Comparison of ENCODE assay signal across 18 cellular contexts in genomic region chr6:11389977-11390376, GRCh38.
DNase-seq lines count a peak whose midpoint lies in the region; ATAC-seq, FAIRE-seq and TF ChIP-seq lines count a peak whose summit lies in the region.
"Had no signal": no experiment of that assay in that cellular context is flagged by ENCODE, and none has a peak within 500 bp of the region (broad histone marks: within the 10 kb centered on the region; RNA-seq: fewer than 3 reads in every experiment).

No MANE protein-coding gene starts in this region.

- peak overlapping the region; percentile 62 for H2AFZ ChIP-seq in mammary epithelial cell (ENCODE audit: low read depth, low read length)
- H2AFZ ChIP-seq in keratinocyte (ENCODE audit: control insufficient read depth, low read length) = peak overlapping the region; percentile 54

- ATAC-seq in thoracic aorta (ENCODE audit: insufficient number of reproducible peaks, low FRiP score, low read depth) (peak; percentile 40), GM19351 (IDR thresholded peaks at IDR 0.05; ENCODE audit: unreplicated experiment) (no peak)

- no peak for TF ChIP-seq CTCF in LNCaP clone FGC (IDR thresholded peaks at IDR 0.05; ENCODE audit: control insufficient read depth, extremely low read depth, insufficient read depth)
- TF ChIP-seq CTCF in mammary epithelial cell (conservative IDR thresholded peaks at IDR 0.05 in 1 of 2, IDR thresholded peaks at IDR 0.05 in 1 of 2; ENCODE audit: extremely low read depth in 1 of 2, insufficient read depth in 1 of 2, low read depth in 1 of 2, low read length in 2 of 2) = no peak
- TF ChIP-seq CTCF in keratinocyte (optimal IDR thresholded peaks at IDR 0.05 in 1 of 3, IDR thresholded peaks at IDR 0.05 in 1 of 3, conservative IDR thresholded peaks at IDR 0.05 in 1 of 3; ENCODE audit: extremely low read depth in 1 of 3, insufficient read depth in 2 of 3, low read length in 3 of 3) = no peak
- TF ChIP-seq CTCF in thoracic aorta (IDR thresholded peaks at IDR 0.05) = no peak

- DNase-seq in LNCaP clone FGC (ENCODE audit: low read depth) (peak; percentile 65), mammary epithelial cell (peak; percentile 38), keratinocyte (ENCODE audit: low read depth, low spot score) (no peak), thoracic aorta (ENCODE audit: low spot score) (no peak)
- no peak for DNase-seq in central memory CD4-positive, alpha-beta T cell
- no peak for DNase-seq in activated T-cell treated with anti-CD3 and anti-CD28 coated beads, Interleukin-2, amount 50 U/mL, for 48 hours
- DNase-seq: activated CD4-positive, alpha-beta T cell treated with anti-CD3 and anti-CD28 coated beads for 48 hours; activated T-cell treated with anti-CD3 and anti-CD28 coated beads, Interleukin-2, amount 50 U/mL, for 1 hour; DMS153; H7; NCI-H1048; NCI-H2171; SHP77; stimulated activated naive CD4-positive, alpha-beta T cell; T1000 had no signal

- H3K4me1 ChIP-seq in mammary epithelial cell (ENCODE audit: insufficient read depth, low read length) (peaks cover 26% of the 10 kb centered on the region), keratinocyte (ENCODE audit: control insufficient read depth, extremely low read depth, insufficient read depth, low read length) (peaks cover 20% of the 10 kb centered on the region), thoracic aorta (ENCODE audit: control insufficient read depth in 1 of 2, low read depth in 2 of 2) (peaks cover 26 to 41% of the 10 kb centered on the region in 2 donors)

- dilution Hi-C loops in mammary epithelial cell (cut with HindIII; ENCODE audit: low sequenced_read_pairs) = no loop called here
- dilution Hi-C loops in keratinocyte (cut with MboI; ENCODE audit: extremely low pct_ligation_motif_present, low sequenced_read_pairs) = no loop called here

- 7% methylated on average over 7 of the region's 7 CpGs for WGBS in mammary epithelial cell (ENCODE audit: low coverage, missing lambda C conversion rate)

- H4K20me1 ChIP-seq in mammary epithelial cell (ENCODE audit: insufficient read depth, low read length) (no peaks in the 10 kb centered on the region), keratinocyte (ENCODE audit: control insufficient read depth, extremely low read depth, insufficient read depth, low read length) (no peaks in the 10 kb centered on the region)
- H4K20me1 ChIP-seq: BLaER1 treated with 17β-estradiol and CSF1 and Interleukin-3, amounts not matched to agents 10 nM and 100 nM had no signal

- intact Hi-C loops in mammary epithelial cell (cut with micrococcal nuclease) = no loop called here

- H3K27ac ChIP-seq in mammary epithelial cell (ENCODE audit: insufficient read depth, low read depth, low read length) (no peak overlapping the region), keratinocyte (ENCODE audit: control insufficient read depth, insufficient read depth, low read length) (no peak overlapping the region), thoracic aorta (peak overlapping the region; percentile 72 to 83)
- H3K27ac ChIP-seq: BLaER1 treated with 17β-estradiol and CSF1 and Interleukin-3, amounts not matched to agents 10 nM and 100 nM; coronary artery had no signal

- no peak overlapping the region for H3K4me3 ChIP-seq in LNCaP clone FGC (ENCODE audit: low read depth, low read length)
- no peak overlapping the region for H3K4me3 ChIP-seq in mammary epithelial cell (replicated peaks in 1 of 3; ENCODE audit: insufficient read depth in 1 of 3, low read depth in 2 of 3, low read length in 3 of 3)
- peak overlapping the region in 1 of 3 experiments; percentile 12 for H3K4me3 ChIP-seq in keratinocyte (ENCODE audit: control insufficient read depth in 2 of 3, extremely low read depth in 1 of 3, insufficient read depth in 2 of 3, low read depth in 1 of 3, low read length in 3 of 3)
- H3K4me3 ChIP-seq in thoracic aorta = no peak overlapping the region
- H3K4me3 ChIP-seq: BLaER1 treated with 17β-estradiol and CSF1 and Interleukin-3, amounts not matched to agents 10 nM and 100 nM; coronary artery had no signal

- CTCF ChIA-PET in mammary epithelial cell (lab: Charles Lee; ENCODE audit: low non-redundant PET) = no interaction called here

- H3K27me3 ChIP-seq in mammary epithelial cell (ENCODE audit: insufficient read depth, low read length) = no peaks in the 10 kb centered on the region
- no peaks in the 10 kb centered on the region for H3K27me3 ChIP-seq in keratinocyte (ENCODE audit: control insufficient read depth, extremely low read depth, insufficient read depth, low read length)
- H3K27me3 ChIP-seq in thoracic aorta (replicated peaks; ENCODE audit: insufficient read depth) = no peaks in the 10 kb centered on the region
- H3K27me3 ChIP-seq: BLaER1 treated with 17β-estradiol and CSF1 and Interleukin-3, amounts not matched to agents 10 nM and 100 nM had no signal

- in situ Hi-C loops in mammary epithelial cell (cut with MboI; ENCODE audit: low sequenced_read_pairs in 2 of 2) = no loop called here

- no peaks in the 10 kb centered on the region for H3K79me2 ChIP-seq in mammary epithelial cell (ENCODE audit: insufficient read depth, low read length)
- H3K79me2 ChIP-seq in keratinocyte (ENCODE audit: control insufficient read depth, insufficient read depth, low read length) = no peaks in the 10 kb centered on the region

- no peak for FAIRE-seq in keratinocyte (lab: Jason Lieb, UNC)

- H3K9ac ChIP-seq in mammary epithelial cell (ENCODE audit: insufficient read depth, low read length) (no peak overlapping the region), keratinocyte (ENCODE audit: control insufficient read depth, extremely low read depth, insufficient read depth, low read length) (no peak overlapping the region)
- H3K9ac ChIP-seq: BLaER1 treated with 17β-estradiol and CSF1 and Interleukin-3, amounts not matched to agents 10 nM and 100 nM had no signal

- H3K4me2 ChIP-seq in mammary epithelial cell (ENCODE audit: insufficient read depth, low read depth, low read length) = peak overlapping the region; percentile 9
- H3K4me2 ChIP-seq in keratinocyte (ENCODE audit: control insufficient read depth, extremely low read depth, insufficient read depth, low read depth, low read length) = peak overlapping the region; percentile 12

- BruUV-seq in mammary epithelial cell (replicated peaks; lab: Mats Ljungman, UMichigan) = no TSS peak

- no peaks in the 10 kb centered on the region for H3K9me3 ChIP-seq in mammary epithelial cell (replicated peaks; ENCODE audit: insufficient read depth, low read length)
- no peaks in the 10 kb centered on the region for H3K9me3 ChIP-seq in keratinocyte (ENCODE audit: control insufficient read depth, low read depth, low read length)
- no peaks in the 10 kb centered on the region for H3K9me3 ChIP-seq in thoracic aorta

- no peaks in the 10 kb centered on the region for H3K36me3 ChIP-seq in mammary epithelial cell (ENCODE audit: insufficient read depth, low read length)
- H3K36me3 ChIP-seq in keratinocyte (ENCODE audit: control insufficient read depth in 2 of 2, extremely low read depth in 1 of 2, insufficient read depth in 2 of 2, low read length in 2 of 2) = no peaks in the 10 kb centered on the region
- H3K36me3 ChIP-seq in thoracic aorta = no peaks in the 10 kb centered on the region
- H3K36me3 ChIP-seq: BLaER1 treated with 17β-estradiol and CSF1 and Interleukin-3, amounts not matched to agents 10 nM and 100 nM had no signal

- H3K9me1 ChIP-seq in keratinocyte (ENCODE audit: control insufficient read depth, extremely low read depth, insufficient read depth, low read length) = no peaks in the 10 kb centered on the region

Comparison
In these comparisons a context has a peak if more than half of its experiments do, and no peak if none do; other contexts are left out.
1. DNase-seq: peak in LNCaP clone FGC (single experiment) and mammary epithelial cell (single experiment); none in keratinocyte (single experiment), thoracic aorta (single experiment), central memory CD4-positive, alpha-beta T cell (single experiment) and activated T-cell treated with anti-CD3 and anti-CD28 coated beads, Interleukin-2, amount 50 U/mL, for 48 hours (0 of 2).
2. H3K27ac ChIP-seq: peak in thoracic aorta (2 of 2); none in mammary epithelial cell (single experiment) and keratinocyte (single experiment).